In the genomic region with DNA sequence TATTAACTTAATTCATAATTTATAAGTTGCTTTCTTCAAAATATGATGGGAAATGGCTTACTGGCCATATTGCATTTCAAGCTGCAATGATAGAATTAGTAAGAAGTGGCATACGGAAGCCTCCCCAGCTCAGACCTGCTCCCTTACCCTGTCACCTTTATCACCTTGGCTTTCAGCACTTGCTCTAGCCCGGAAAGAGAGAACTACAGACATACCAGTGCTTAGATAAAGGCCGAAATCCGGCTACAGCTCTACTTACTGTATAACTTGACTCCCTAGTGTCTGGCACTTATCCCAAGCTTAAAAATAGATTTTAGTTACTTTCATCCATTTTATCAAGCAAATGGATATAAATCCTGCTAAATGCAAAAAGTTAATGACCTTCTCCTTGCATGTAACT, we compare ENCODE assay signal across 21 cellular contexts. TPM values are rescaled to one million over a fixed set of nuclear protein-coding genes. Genes with fewer than 3 reads are reported as not detected.
DNase-seq lines count a peak whose midpoint lies in the region; ATAC-seq, FAIRE-seq and TF ChIP-seq lines count a peak whose summit lies in the region.
"Had no signal": no experiment of that assay in that cellular context is flagged by ENCODE, and none has a peak within 500 bp of the region (broad histone marks: within the 10 kb centered on the region; RNA-seq: fewer than 3 reads in every experiment).

No MANE protein-coding gene starts in this region.

- H3K9me3 ChIP-seq in astrocyte (ENCODE audit: insufficient read depth, low read depth, low read length) (no peaks in the 10 kb centered on the region), left ventricle myocardium inferior (replicated peaks) (no peaks in the 10 kb centered on the region), neural progenitor cell (ENCODE audit: low read depth) (no peaks in the 10 kb centered on the region)

- no peak for FAIRE-seq in astrocyte (lab: Jason Lieb, UNC)
- FAIRE-seq: A204.1, D721Med, G401.6, GM12892 had no signal

- intact Hi-C loops in Right ventricle myocardium superior (cut with DNase I) (no loop called here), left ventricle myocardium inferior (cut with micrococcal nuclease) (no loop called here)

- H3K9ac ChIP-seq in astrocyte (ENCODE audit: low read length) (no peak overlapping the region), neural progenitor cell (peak overlapping the region; percentile 29)

- H3K27me3 ChIP-seq in astrocyte (ENCODE audit: insufficient read depth, low read length): no peaks in the 10 kb centered on the region
- H3K27me3 ChIP-seq in left ventricle myocardium inferior (ENCODE audit: low read depth): no peaks in the 10 kb centered on the region
- no peaks in the 10 kb centered on the region for H3K27me3 ChIP-seq in neural progenitor cell

- H3K4me1 Mint-ChIP-seq in astrocyte (ENCODE audit: low read depth, unreplicated experiment) (no peaks in the 10 kb centered on the region), neural progenitor cell (peaks cover 9% of the 10 kb centered on the region)
- H3K4me1 Mint-ChIP-seq: B cell had no signal

- no peaks in the 10 kb centered on the region for H3K79me2 ChIP-seq in astrocyte (ENCODE audit: insufficient read depth, low read length)
- no peaks in the 10 kb centered on the region for H3K79me2 ChIP-seq in neural progenitor cell (ENCODE audit: low read depth)

- TF ChIP-seq CTCF in astrocyte (IDR thresholded peaks at IDR 0.05; ENCODE audit: insufficient read depth, low read depth, low read length): no peak
- TF ChIP-seq CTCF in left ventricle myocardium inferior (IDR thresholded peaks at IDR 0.05; ENCODE audit: borderline replicate concordance): no peak
- no peak for TF ChIP-seq CTCF in neural progenitor cell (IDR thresholded peaks at IDR 0.05)

- no peaks in the 10 kb centered on the region for H3K4me1 ChIP-seq in astrocyte (ENCODE audit: insufficient read depth, low read length)
- H3K4me1 ChIP-seq in left ventricle myocardium inferior: peaks cover 62% of the 10 kb centered on the region
- H3K4me1 ChIP-seq in neural progenitor cell: no peaks in the 10 kb centered on the region

- H3K9me3 Mint-ChIP-seq in astrocyte (ENCODE audit: unreplicated experiment) (no peaks in the 10 kb centered on the region), neural progenitor cell (no peaks in the 10 kb centered on the region)
- H3K9me3 Mint-ChIP-seq: CD4-positive, alpha-beta T cell; HFFc6 had no signal

- DNase-seq in astrocyte (ENCODE audit: low read depth) (no peak), Right ventricle myocardium superior (no peak), left ventricle myocardium inferior (no peak), neural progenitor cell (ENCODE audit: low spot score) (no peak), SIG-M5 (lab: John Stamatoyannopoulos, UW) (no peak), NCI-H774 (lab: John Stamatoyannopoulos, UW) (no peak), GDM1 (lab: John Stamatoyannopoulos, UW) (no peak)
- DNase-seq: C1 segment of cervical spinal cord; CD4-positive, alpha-beta T cell; COR-L47; DMS153; DMS79 treated with DMSO at 0.1 percent for 48 hours; EL; HCEC 1CT; HFFc6 had no signal

- H3K4me2 ChIP-seq in astrocyte (ENCODE audit: low read length) (no peak overlapping the region), neural progenitor cell (no peak overlapping the region)

- no peaks in the 10 kb centered on the region for H3K27me3 Mint-ChIP-seq in astrocyte (ENCODE audit: low read depth, unreplicated experiment)
- peaks cover 2% of the 10 kb centered on the region for H3K27me3 Mint-ChIP-seq in neural progenitor cell (ENCODE audit: insufficient read depth, low read depth)

- H3K27ac ChIP-seq in astrocyte (ENCODE audit: low read depth, low read length): no peak overlapping the region
- H3K27ac ChIP-seq in left ventricle myocardium inferior (replicated peaks): peak overlapping the region; percentile 58
- H3K27ac ChIP-seq in neural progenitor cell: no peak overlapping the region

- no peak overlapping the region for H2AFZ ChIP-seq in astrocyte (ENCODE audit: low read depth, low read length)
- H2AFZ ChIP-seq in neural progenitor cell (replicated peaks): no peak overlapping the region

- H3K36me3 ChIP-seq in astrocyte (ENCODE audit: insufficient read depth, low read length): no peaks in the 10 kb centered on the region
- peaks cover 18% of the 10 kb centered on the region for H3K36me3 ChIP-seq in left ventricle myocardium inferior
- H3K36me3 ChIP-seq in neural progenitor cell: no peaks in the 10 kb centered on the region

- H3K4me3 Mint-ChIP-seq in astrocyte (ENCODE audit: unreplicated experiment) (no peak overlapping the region), neural progenitor cell (no peak overlapping the region)
- H3K4me3 Mint-ChIP-seq: B cell; CD4-positive, alpha-beta T cell; HFFc6 had no signal

- H4K20me1 ChIP-seq in astrocyte (ENCODE audit: insufficient read depth, low read length) (no peaks in the 10 kb centered on the region), neural progenitor cell (ENCODE audit: low read depth) (no peaks in the 10 kb centered on the region)

- ATAC-seq in Right ventricle myocardium superior (ENCODE audit: poor library complexity) (peak; percentile 91), HG02870 (IDR thresholded peaks at IDR 0.05; ENCODE audit: unreplicated experiment) (no peak)

- H3K27ac Mint-ChIP-seq in astrocyte (ENCODE audit: unreplicated experiment) (peak overlapping the region; percentile 26), neural progenitor cell (no peak overlapping the region)
- H3K27ac Mint-ChIP-seq: B cell; CD4-positive, alpha-beta T cell; HFFc6 had no signal

- no peaks in the 10 kb centered on the region for H3F3A ChIP-seq in neural progenitor cell (ENCODE audit: low read depth)

- peaks cover 3% of the 10 kb centered on the region for H3K36me3 Mint-ChIP-seq in astrocyte (ENCODE audit: low read depth, unreplicated experiment)
- peaks cover 2% of the 10 kb centered on the region for H3K36me3 Mint-ChIP-seq in neural progenitor cell

- H3K4me3 ChIP-seq in astrocyte (ENCODE audit: insufficient read depth, low read depth, low read length) (no peak overlapping the region), left ventricle myocardium inferior (no peak overlapping the region), neural progenitor cell (no peak overlapping the region)

RNA-seq across cellular contexts. Expression of gene PKP2, which starts 42.5 kb away (rescaled TPM):
- total RNA-seq in astrocyte: 18.7 and 35.4 TPM in 2 replicates
- 400 TPM for total RNA-seq in Right ventricle myocardium superior
- total RNA-seq in left ventricle myocardium inferior: 428 TPM
- total RNA-seq in neural progenitor cell (ENCODE audit: low replicate concordance): 10.6 and 11.1 TPM in 2 replicates
- total RNA-seq: B cell had no signal

Comparison
In these comparisons a context has a peak if more than half of its experiments do, and no peak if none do; other contexts are left out.
1. RNA of gene PKP2, which starts 42.5 kb away (total RNA-seq): 428 TPM in left ventricle myocardium inferior (single experiment) and 400 TPM in Right ventricle myocardium superior (single experiment); 18.7 to 35.4 TPM in astrocyte and 10.6 to 11.1 TPM in neural progenitor cell; every median in the first group is over 10 times any median in the second.